Comparison of ENCODE assay signal across 10 cellular contexts in genomic region chr1:228317891-228318810, GRCh38.
"Had no signal": no experiment of that assay in that cellular context is flagged by ENCODE, and none has a peak within 500 bp of the region (broad histone marks: within the 10 kb centered on the region; RNA-seq: fewer than 3 reads in every experiment).

No MANE protein-coding gene starts in this region.

- H3K4me3 ChIP-seq: breast epithelium had no signal

- H3K4me1 ChIP-seq: breast epithelium had no signal

- FAIRE-seq: endometrium, small intestine had no signal

- H3K27me3 ChIP-seq: breast epithelium had no signal

- H3K27ac ChIP-seq: breast epithelium, VCaP had no signal

- ATAC-seq: activated naive CD4-positive, alpha-beta T cell treated with anti-CD3 and anti-CD28 coated beads, Interleukin-2, amount 50 U/mL, for 72 hours; activated T-helper 17 cell treated with anti-CD3 and anti-CD28 coated beads, Interleukin-2, amount 50 U/mL, for 72 hours; esophagus mucosa; T-cell had no signal

- DNase-seq: activated CD4-positive, alpha-beta T cell treated with anti-CD3 and anti-CD28 coated beads, Interleukin-2, amount 10 ng/mL, durations not matched to agents 24 days and 14 days; hypothalamus; small intestine had no signal
